23 cellular contexts compared by ENCODE assay signal in the genomic region with DNA sequence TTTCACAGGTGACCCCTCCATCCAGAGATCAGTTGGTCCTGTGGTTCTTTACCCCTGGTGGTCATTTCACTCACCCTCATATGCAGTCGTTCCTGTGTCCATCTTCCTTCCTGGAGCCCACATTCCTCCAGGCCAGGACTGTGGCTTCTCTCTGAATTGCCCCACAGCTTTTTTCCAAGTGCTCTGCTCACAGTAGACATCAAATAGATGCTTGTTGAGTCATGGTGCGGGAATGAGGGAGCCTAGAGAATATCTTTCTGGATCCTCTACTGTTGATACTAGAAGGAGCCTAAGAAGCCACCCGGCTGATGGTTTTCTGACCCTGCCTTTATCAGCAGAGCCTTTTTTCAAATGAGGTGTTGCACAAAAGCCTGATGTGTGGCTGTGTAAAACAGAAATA. TPM values are rescaled to one million over a fixed set of nuclear protein-coding genes. Genes with fewer than 3 reads are reported as not detected.
DNase-seq lines count a peak whose midpoint lies in the region; ATAC-seq and TF ChIP-seq lines count a peak whose summit lies in the region.
"Had no signal": no experiment of that assay in that cellular context is flagged by ENCODE, and none has a peak within 500 bp of the region (broad histone marks: within the 10 kb centered on the region; RNA-seq: fewer than 3 reads in every experiment).

No MANE protein-coding gene starts in this region.

- DNase-seq in DND-41 (no peak), IMR-90 (peak; percentile 83), nephron progenitor cell (no peak), cerebellar nuclear complex (lab: John Stamatoyannopoulos, UW) (no peak), cerebellar cortex (ENCODE audit: low spot score) (no peak)
- no peak for DNase-seq in central memory CD8-positive, alpha-beta T cell (ENCODE audit: low spot score in 2 of 2)
- DNase-seq in activated naive CD4-positive, alpha-beta T cell treated with anti-CD3 and anti-CD28 coated beads, Interleukin-2, amount 10 ng/mL, durations not matched to agents 7 days and 5 days, result no peak
- DNase-seq in activated CD8-positive, alpha-beta memory T cell treated with anti-CD3 and anti-CD28 coated beads for 24 hours, result no peak
- DNase-seq: activated CD8-positive, alpha-beta memory T cell treated with anti-CD3 and anti-CD28 coated beads, Interleukin-2, amount 10 ng/mL, durations not matched to agents 7 days and 5 days; activated naive CD4-positive, alpha-beta T cell treated with Interleukin-2 at 50 U/mL for 16 hours; central memory CD4-positive, alpha-beta T cell; mucosa of descending colon; NCI-H1694 treated with DMSO at 0.1 percent for 48 hours; NCI-H748 treated with DMSO at 0.1 percent for 48 hours; stimulated activated naive CD4-positive, alpha-beta T cell treated with Interleukin-2 at 50 U/mL for 16 hours; T-cell had no signal

- no peak overlapping the region for H2AFZ ChIP-seq in DND-41 (ENCODE audit: low read depth, low read length)
- peak overlapping the region; percentile 28 for H2AFZ ChIP-seq in IMR-90 (replicated peaks; ENCODE audit: low read length, poor library complexity)

- no TSS peak for BruUV-seq in IMR-90 (replicated peaks; lab: Mats Ljungman, UMichigan)

- H3K9me3 ChIP-seq in DND-41 (ENCODE audit: insufficient read depth, low read length, severe bottlenecking), result no peaks in the 10 kb centered on the region
- no peaks in the 10 kb centered on the region for H3K9me3 ChIP-seq in IMR-90 (ENCODE audit: control insufficient read depth, insufficient read depth, low read length)
- H3K9me3 ChIP-seq: mucosa of descending colon, pancreas, Peyer's patch had no signal

- no CpG with 5 or more reads among the region's 3 CpGs for WGBS in IMR-90 (ENCODE audit: extremely low coverage in 2 of 2, insufficient read length in 1 of 2), 2 experiments

- H3K27me3 Mint-ChIP-seq in central memory CD8-positive, alpha-beta T cell, result no peaks in the 10 kb centered on the region
- no peaks in the 10 kb centered on the region for H3K27me3 Mint-ChIP-seq in nephron progenitor cell (ENCODE audit: low read depth, poor library complexity)
- no peaks in the 10 kb centered on the region for H3K27me3 Mint-ChIP-seq in activated naive CD4-positive, alpha-beta T cell treated with anti-CD3 and anti-CD28 coated beads, Interleukin-2, amount 10 ng/mL, durations not matched to agents 7 days and 5 days
- H3K27me3 Mint-ChIP-seq: activated CD8-positive, alpha-beta memory T cell treated with anti-CD3 and anti-CD28 coated beads, Interleukin-2, amount 10 ng/mL, durations not matched to agents 7 days and 5 days; T-cell had no signal

- H3K9me1 ChIP-seq in IMR-90 (ENCODE audit: insufficient read depth, low read length), result peaks cover 26% of the 10 kb centered on the region

- TF ChIP-seq CTCF in DND-41 (IDR thresholded peaks at IDR 0.05; ENCODE audit: borderline replicate concordance, extremely low read depth, low read length, poor library complexity, severe bottlenecking), result peak; percentile 5
- no peak for TF ChIP-seq CTCF in IMR-90 (conservative IDR thresholded peaks at IDR 0.05; ENCODE audit: low read depth, low read length)
- TF ChIP-seq CTCF in nephron progenitor cell (IDR thresholded peaks at IDR 0.05), result no peak

- H3K4me1 ChIP-seq in DND-41 (ENCODE audit: insufficient read depth, low read length) (no peaks in the 10 kb centered on the region), IMR-90 (ENCODE audit: control insufficient read depth, insufficient read depth, low read length) (peaks cover 9% of the 10 kb centered on the region)
- H3K4me1 ChIP-seq: pancreas, Peyer's patch had no signal

- no peak overlapping the region for H2BK15ac ChIP-seq in IMR-90 (ENCODE audit: low read depth, low read length)

- no peak for TF ChIP-seq POLR2A in IMR-90 (IDR thresholded peaks at IDR 0.05; ENCODE audit: low read depth, low read length)

- no peaks in the 10 kb centered on the region for H3K27me3 ChIP-seq in DND-41 (ENCODE audit: insufficient read depth, low read length, poor library complexity)
- no peaks in the 10 kb centered on the region for H3K27me3 ChIP-seq in IMR-90 (ENCODE audit: control insufficient read depth, insufficient read depth, low read length)
- H3K27me3 ChIP-seq: pancreas, Peyer's patch had no signal

- no peak overlapping the region for H3K4me2 ChIP-seq in DND-41 (ENCODE audit: insufficient read depth, low read length)
- no peak overlapping the region for H3K4me2 ChIP-seq in IMR-90 (ENCODE audit: low read depth, low read length)

- H3K4me1 Mint-ChIP-seq in central memory CD8-positive, alpha-beta T cell, result peaks cover 5% of the 10 kb centered on the region
- H3K4me1 Mint-ChIP-seq in nephron progenitor cell, result peaks cover 31% of the 10 kb centered on the region
- no peaks in the 10 kb centered on the region for H3K4me1 Mint-ChIP-seq in activated naive CD4-positive, alpha-beta T cell treated with anti-CD3 and anti-CD28 coated beads, Interleukin-2, amount 10 ng/mL, durations not matched to agents 7 days and 5 days
- H3K4me1 Mint-ChIP-seq: activated CD8-positive, alpha-beta memory T cell treated with anti-CD3 and anti-CD28 coated beads, Interleukin-2, amount 10 ng/mL, durations not matched to agents 7 days and 5 days had no signal

- ATAC-seq in DND-41 (ENCODE audit: insufficient read depth, low read depth) (no peak), IMR-90 (ENCODE audit: low read depth) (peak; percentile 97)
- ATAC-seq in central memory CD8-positive, alpha-beta T cell (replicated peaks; ENCODE audit: extremely low read depth, poor library complexity, severe bottlenecking), result no peak
- ATAC-seq: activated CD8-positive, alpha-beta memory T cell treated with anti-CD3 and anti-CD28 coated beads, Interleukin-2, amount 10 ng/mL, durations not matched to agents 7 days and 5 days; mucosa of descending colon; pancreas; T-cell had no signal

- H3K36me3 ChIP-seq in DND-41 (ENCODE audit: insufficient read depth, low read length) (peaks cover 40% of the 10 kb centered on the region), IMR-90 (ENCODE audit: control insufficient read depth, insufficient read depth, low read length) (peaks cover 9% of the 10 kb centered on the region)

- intact Hi-C loops in IMR-90 (cut with micrococcal nuclease), result no loop called here

- no peak overlapping the region for H4K5ac ChIP-seq in IMR-90 (ENCODE audit: low read depth, low read length)

- peak overlapping the region; percentile 48; the same call in 1 of the 2 replicates for H2AK5ac ChIP-seq in IMR-90 (ENCODE audit: low read depth, low read length)

- peak overlapping the region; percentile 27 for H4K91ac ChIP-seq in IMR-90 (ENCODE audit: insufficient read depth, low read depth, low read length)

- peak overlapping the region in 1 of 2 experiments; percentile 36; a peak in 1 of 4 replicates for H4K8ac ChIP-seq in IMR-90 (ENCODE audit: low read depth in 2 of 2, low read length in 2 of 2)

- H3K27ac ChIP-seq in DND-41 (ENCODE audit: low read length) (no peak overlapping the region), IMR-90 (ENCODE audit: insufficient read depth, low read length) (peak overlapping the region; percentile 3; the same call in 1 of the 2 replicates)
- H3K27ac ChIP-seq: HL-60, pancreas, Peyer's patch, skin epidermis had no signal

- peak overlapping the region; percentile 44 for H3K27ac Mint-ChIP-seq in central memory CD8-positive, alpha-beta T cell (ENCODE audit: low read depth)
- peak overlapping the region; percentile 64 for H3K27ac Mint-ChIP-seq in nephron progenitor cell
- no peak overlapping the region for H3K27ac Mint-ChIP-seq in activated naive CD4-positive, alpha-beta T cell treated with anti-CD3 and anti-CD28 coated beads, Interleukin-2, amount 10 ng/mL, durations not matched to agents 7 days and 5 days
- H3K27ac Mint-ChIP-seq: activated CD8-positive, alpha-beta memory T cell treated with anti-CD3 and anti-CD28 coated beads, Interleukin-2, amount 10 ng/mL, durations not matched to agents 7 days and 5 days; T-cell had no signal

- no peak overlapping the region for H3K56ac ChIP-seq in IMR-90 (ENCODE audit: extremely low read depth, insufficient read depth, low read length)

- H3K79me2 ChIP-seq in DND-41 (ENCODE audit: insufficient read depth, low read length), result 0 out of 2 replicates have a peak, but pooled peaks cover 2% of the 10 kb centered on the region

- no peak overlapping the region for H3K9ac ChIP-seq in DND-41 (ENCODE audit: low read depth, low read length)
- H3K9ac ChIP-seq in IMR-90 (ENCODE audit: low read depth, low read length), result no peak overlapping the region

- in situ Hi-C loops in IMR-90 (cut with MboI; ENCODE audit: low sequenced_read_pairs), result no loop called here

- H2BK20ac ChIP-seq in IMR-90 (ENCODE audit: low read depth, low read length), result peak overlapping the region; percentile 54

- no peak overlapping the region for H2AK9ac ChIP-seq in IMR-90 (replicated peaks; ENCODE audit: low read depth, low read length, poor library complexity)

- H3K4me3 ChIP-seq in DND-41 (ENCODE audit: low read depth in 1 of 2, low read length in 2 of 2) (no peak overlapping the region), IMR-90 (ENCODE audit: insufficient read depth, low read depth, low read length) (no peak overlapping the region)
- H3K4me3 ChIP-seq: mucosa of descending colon, pancreas, Peyer's patch, skin epidermis had no signal

- H3K14ac ChIP-seq in IMR-90 (replicated peaks; ENCODE audit: low read depth, low read length), result no peak overlapping the region; the same call in 1 of the 2 replicates

- CTCF ChIA-PET in IMR-90 (lab: Yijun Ruan, JAX), result interaction anchor here (2.1 kb wide), 1 partner anchor 110 kb away, joined by 6 read pairs; no protein-coding TSS in a partner anchor
- CTCF ChIA-PET in activated naive CD4-positive, alpha-beta T cell treated with anti-CD3 and anti-CD28 coated beads, Interleukin-2, amount 10 ng/mL, durations not matched to agents 7 days and 5 days (lab: Charles Lee), result no interaction called here

- H2BK5ac ChIP-seq in IMR-90 (ENCODE audit: low read depth, low read length, poor library complexity, severe bottlenecking), result no peak overlapping the region

- H3K9me3 Mint-ChIP-seq in central memory CD8-positive, alpha-beta T cell, result no peaks in the 10 kb centered on the region
- peaks cover 12% of the 10 kb centered on the region for H3K9me3 Mint-ChIP-seq in nephron progenitor cell
- H3K9me3 Mint-ChIP-seq in activated naive CD4-positive, alpha-beta T cell treated with anti-CD3 and anti-CD28 coated beads, Interleukin-2, amount 10 ng/mL, durations not matched to agents 7 days and 5 days, result no peaks in the 10 kb centered on the region
- H3K9me3 Mint-ChIP-seq: T-cell had no signal

- H4K20me1 ChIP-seq in DND-41 (ENCODE audit: insufficient read depth, low read length), result no peaks in the 10 kb centered on the region; the same call in 1 of the 2 replicates
- peaks cover 9% of the 10 kb centered on the region; the same call in 1 of the 2 replicates for H4K20me1 ChIP-seq in IMR-90 (ENCODE audit: insufficient read depth, low read length)

- no peak for TF ChIP-seq RAD21 in IMR-90 (IDR thresholded peaks at IDR 0.05; ENCODE audit: low read length)

- H3K79me1 ChIP-seq in IMR-90 (ENCODE audit: low read depth in 1 of 2, low read length in 2 of 2), result peaks cover 4 to 26% of the 10 kb centered on the region in 2 experiments

- no peak overlapping the region for H3K23ac ChIP-seq in IMR-90 (ENCODE audit: low read depth, low read length)

- H3K4ac ChIP-seq in IMR-90 (ENCODE audit: low read depth, low read length), result peak overlapping the region; percentile 62

- H2BK120ac ChIP-seq in IMR-90 (ENCODE audit: low read depth, low read length), result no peak overlapping the region

- peaks cover 19% of the 10 kb centered on the region for H3K36me3 Mint-ChIP-seq in central memory CD8-positive, alpha-beta T cell (ENCODE audit: insufficient read depth)
- H3K36me3 Mint-ChIP-seq in nephron progenitor cell (ENCODE audit: low read depth), result peaks cover 41% of the 10 kb centered on the region
- H3K36me3 Mint-ChIP-seq in activated naive CD4-positive, alpha-beta T cell treated with anti-CD3 and anti-CD28 coated beads, Interleukin-2, amount 10 ng/mL, durations not matched to agents 7 days and 5 days, result peaks cover 22% of the 10 kb centered on the region

- dilution Hi-C loops in IMR-90 (cut with HindIII; ENCODE audit: low sequenced_read_pairs, unreplicated experiment), result no loop called here

- H3K18ac ChIP-seq in IMR-90 (ENCODE audit: low read depth, low read length), result no peak overlapping the region

- POLR2A ChIA-PET in IMR-90 (lab: Charles Lee; ENCODE audit: unreplicated experiment), result no interaction called here

- no peak overlapping the region for H3K4me3 Mint-ChIP-seq in central memory CD8-positive, alpha-beta T cell
- H3K4me3 Mint-ChIP-seq in nephron progenitor cell, result no peak overlapping the region
- H3K4me3 Mint-ChIP-seq in activated naive CD4-positive, alpha-beta T cell treated with anti-CD3 and anti-CD28 coated beads, Interleukin-2, amount 10 ng/mL, durations not matched to agents 7 days and 5 days, result no peak overlapping the region
- H3K4me3 Mint-ChIP-seq: activated CD8-positive, alpha-beta memory T cell treated with anti-CD3 and anti-CD28 coated beads, Interleukin-2, amount 10 ng/mL, durations not matched to agents 7 days and 5 days; T-cell had no signal

RNA-seq across cellular contexts. Expression of a gene that starts 10.4 kb away (rescaled TPM):
- total RNA-seq in IMR-90 (2012; rRNA removed), result 23.1 and 45.9 TPM in 2 replicates
- 94.9 and 96.8 TPM in 2 replicates for polyA plus RNA-seq in IMR-90 (2012; rRNA removed)
- 126 and 158 TPM in 2 replicates for polyA plus RNA-seq in IMR-90 (2012; cell fraction: cytosol; rRNA removed)
- 32.4 and 62.6 TPM in 2 replicates for polyA plus RNA-seq in IMR-90 (2012; cell fraction: nucleus; rRNA removed; ENCODE audit: low replicate concordance)

RNA-seq across cellular contexts. Expression of a gene that starts 11.2 kb away (rescaled TPM):
- 0.83 and 0.90 TPM in 2 replicates for total RNA-seq in IMR-90 (2012; rRNA removed)
- polyA plus RNA-seq in IMR-90 (2012; rRNA removed), result 6.3 TPM in 2 replicates
- polyA plus RNA-seq in IMR-90 (2012; cell fraction: cytosol; rRNA removed), result 6.7 and 10.4 TPM in 2 replicates
- 5.8 and 8.9 TPM in 2 replicates for polyA plus RNA-seq in IMR-90 (2012; cell fraction: nucleus; rRNA removed; ENCODE audit: low replicate concordance)

RNA-seq across cellular contexts. Expression of a gene that starts 13.9 kb away (rescaled TPM):
- total RNA-seq in IMR-90 (2012; rRNA removed), result 0.18 and 0.28 TPM in 2 replicates
- polyA plus RNA-seq in IMR-90 (2012; rRNA removed), result 0.56 and 0.69 TPM in 2 replicates
- 0.69 and 1.1 TPM in 2 replicates for polyA plus RNA-seq in IMR-90 (2012; cell fraction: cytosol; rRNA removed)
- 0.24 and 0.62 TPM in 2 replicates for polyA plus RNA-seq in IMR-90 (2012; cell fraction: nucleus; rRNA removed; ENCODE audit: low replicate concordance)

RNA-seq across cellular contexts. Expression of a gene that starts 40.7 kb away (rescaled TPM):
- total RNA-seq in IMR-90 (2012; rRNA removed), result not detected in 2 replicates
- polyA plus RNA-seq in IMR-90 (2012; rRNA removed), result not detected in 2 replicates
- polyA plus RNA-seq in IMR-90 (2012; cell fraction: cytosol; rRNA removed), result not detected in 2 replicates
- 0.01 TPM in 1 of 2 replicates, not detected in the other for polyA plus RNA-seq in IMR-90 (2012; cell fraction: nucleus; rRNA removed; ENCODE audit: low replicate concordance)
- total RNA-seq: activated CD8-positive, alpha-beta memory T cell treated with anti-CD3 and anti-CD28 coated beads, Interleukin-2, amount 10 ng/mL, durations not matched to agents 7 days and 5 days; endothelial cell of umbilical vein; G401; kidney epithelial cell; T-cell had no signal
- polyA plus RNA-seq: endothelial cell of umbilical vein had no signal
